ENCODE assay signal across 8 cellular contexts in the genomic region with DNA sequence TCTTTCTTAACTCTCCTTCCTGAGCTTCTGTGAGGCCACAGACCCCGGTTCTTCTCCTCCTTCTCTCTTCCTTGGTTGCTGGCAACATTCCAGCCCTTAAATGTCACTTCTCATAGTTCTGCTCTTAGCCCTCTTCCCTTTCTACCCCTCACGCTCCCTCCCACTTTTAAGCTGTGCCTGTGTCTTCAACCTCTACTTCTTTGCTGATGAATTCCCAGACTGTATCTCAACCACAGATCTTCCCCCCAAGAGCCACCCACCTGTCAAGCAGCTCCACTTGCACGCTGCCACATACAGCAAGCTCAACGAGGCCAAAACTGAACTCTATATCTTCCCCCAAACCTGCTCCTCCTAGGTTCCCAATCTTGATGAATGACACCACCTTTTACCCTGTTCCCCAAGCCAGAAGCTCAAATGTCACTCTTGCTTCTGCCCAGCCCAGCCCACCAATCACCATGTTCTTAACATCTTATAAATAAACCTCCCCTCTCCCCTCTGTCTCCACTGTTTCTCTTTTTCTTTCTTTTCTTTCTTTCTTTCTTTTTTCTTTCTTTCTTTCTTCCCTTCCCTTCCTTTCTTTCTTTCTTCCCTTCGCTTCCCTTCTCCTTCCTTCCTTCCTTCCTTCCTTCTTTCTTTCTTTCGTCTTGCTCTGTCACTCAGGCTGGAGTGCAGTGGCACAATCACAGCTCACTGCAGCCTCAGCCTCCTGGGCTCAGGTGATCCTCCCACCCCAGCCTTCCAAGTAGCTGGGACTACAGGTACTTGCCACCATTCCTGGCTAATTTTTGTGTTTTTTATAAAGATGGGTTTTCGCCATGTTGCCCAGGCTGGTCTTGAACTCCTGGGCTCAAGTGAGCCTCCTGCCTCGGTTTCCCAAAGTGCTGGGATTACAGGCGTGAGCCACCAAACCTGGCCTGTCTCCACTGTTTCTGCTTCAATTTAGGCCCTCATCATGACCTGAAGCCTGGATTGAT. TPM values are rescaled to one million over a fixed set of nuclear protein-coding genes. Genes with fewer than 3 reads are reported as not detected.
DNase-seq lines count a peak whose midpoint lies in the region; ATAC-seq and TF ChIP-seq lines count a peak whose summit lies in the region.

No MANE protein-coding gene starts in this region.

- no peaks in the 10 kb centered on the region for H3K9me3 Mint-ChIP-seq in memory B cell

- peak overlapping the region; percentile 11 for H3K4me3 Mint-ChIP-seq in memory B cell

- DNase-seq in left ventricle myocardium inferior (no peak), left cardiac atrium (no peak), memory B cell (ENCODE audit: low spot score in 2 of 2) (no peak), vagina (ENCODE audit: extremely low spot score in 2 of 2) (no peak), HuH-7 (ENCODE audit: low spot score) (no peak)
- DNase-seq in activated CD4-positive, alpha-beta T cell treated with anti-CD3 and anti-CD28 coated beads for 48 hours: peak; percentile 78

- ATAC-seq in left cardiac atrium: no peak
- no peak for ATAC-seq in memory B cell (ENCODE audit: low read depth)
- no peak for ATAC-seq in esophagus mucosa
- ATAC-seq in HG03432 (IDR thresholded peaks at IDR 0.05; ENCODE audit: unreplicated experiment): no peak

- H3K27me3 ChIP-seq in left ventricle myocardium inferior (ENCODE audit: low read depth): no peaks in the 10 kb centered on the region
- no peaks in the 10 kb centered on the region for H3K27me3 ChIP-seq in vagina

- TF ChIP-seq POLR2A in vagina (IDR thresholded peaks at IDR 0.05): no peak

- H3K27ac ChIP-seq in left ventricle myocardium inferior (replicated peaks) (peak overlapping the region; percentile 95), vagina (peak overlapping the region; percentile 99)

- TF ChIP-seq CTCF in left ventricle myocardium inferior (IDR thresholded peaks at IDR 0.05; ENCODE audit: borderline replicate concordance) (no peak), vagina (IDR thresholded peaks at IDR 0.05) (no peak)

- H3K36me3 Mint-ChIP-seq in memory B cell: no peaks in the 10 kb centered on the region

- H3K4me1 ChIP-seq in left ventricle myocardium inferior (peaks cover 44% of the 10 kb centered on the region), vagina (peaks cover 39% of the 10 kb centered on the region)

- intact Hi-C loops in left ventricle myocardium inferior (cut with micrococcal nuclease) (no loop called here), left cardiac atrium (cut with DNase I) (no loop called here), vagina (cut with DNase I) (no loop called here)

- H3K27ac Mint-ChIP-seq in memory B cell: peak overlapping the region; percentile 52

- H3K27me3 Mint-ChIP-seq in memory B cell: no peaks in the 10 kb centered on the region

- H3K4me3 ChIP-seq in left ventricle myocardium inferior: no peak overlapping the region
- no peak overlapping the region for H3K4me3 ChIP-seq in vagina

- H3K4me1 Mint-ChIP-seq in memory B cell: peaks cover 32% of the 10 kb centered on the region

- H3K36me3 ChIP-seq in left ventricle myocardium inferior (no peaks in the 10 kb centered on the region), vagina (no peaks in the 10 kb centered on the region)

- H3K9me3 ChIP-seq in left ventricle myocardium inferior (replicated peaks): no peaks in the 10 kb centered on the region
- no peaks in the 10 kb centered on the region for H3K9me3 ChIP-seq in vagina

RNA-seq across cellular contexts. Expression of a gene that starts 19.8 kb away (rescaled TPM):
- total RNA-seq in left ventricle myocardium inferior (203 TPM), left cardiac atrium (100 to 1,000 TPM; 281 to 449 TPM), vagina (112 TPM), esophagus mucosa (100 TPM)

RNA-seq across cellular contexts. Expression of a gene that starts 55.7 kb away (rescaled TPM):
- total RNA-seq in left ventricle myocardium inferior: 58.2 TPM
- 10 to 100 TPM; 57.2 to 76.6 TPM for total RNA-seq in left cardiac atrium
- 104 TPM for total RNA-seq in vagina
- 80.6 TPM for total RNA-seq in esophagus mucosa
